In genomic region chr17:44376124-44376523, GRCh38 we compare ENCODE assay signal across 11 cellular contexts. TPM values are rescaled to one million over a fixed set of nuclear protein-coding genes. Genes with fewer than 3 reads are reported as not detected.
A peak's percentile ranks its signal among the peaks of the same experiment; 100 is the strongest.
DNase-seq lines count a peak whose midpoint lies in the region; ATAC-seq and TF ChIP-seq lines count a peak whose summit lies in the region.
"Had no signal": no experiment of that assay in that cellular context is flagged by ENCODE, and none has a peak within 500 bp of the region (broad histone marks: within the 10 kb centered on the region; RNA-seq: fewer than 3 reads in every experiment).

No MANE protein-coding gene starts in this region.

- no peaks in the 10 kb centered on the region for H3K4me1 Mint-ChIP-seq in activated naive CD4-positive, alpha-beta T cell treated with anti-CD3 and anti-CD28 coated beads for 36 hours (ENCODE audit: low read depth)
- H3K4me1 Mint-ChIP-seq in natural killer cell treated with Interleukin-12 subunit alpha and Interleukin-12 subunit beta and Interleukin-15 and Interleukin-18, amount 100 ng/mL, for 72 hours (ENCODE audit: low read depth in 2 of 2) = no peaks in the 10 kb centered on the region

- DNase-seq in activated naive CD4-positive, alpha-beta T cell treated with anti-CD3 and anti-CD28 coated beads for 36 hours = peak; percentile 27
- DNase-seq in activated naive CD4-positive, alpha-beta T cell treated with anti-CD3 and anti-CD28 coated beads, Interleukin-2, amount 50 U/mL, for 16 hours = no peak
- DNase-seq in SK-N-DZ (ENCODE audit: low spot score) (peak; percentile 69), heart left ventricle (peak in 4 of 5 donors; percentile 42 to 66 (median 59)), thyroid gland (peak; percentile 68 to 74), NCI-H510A treated with DMSO at 0.1 percent for 48 hours (lab: John Stamatoyannopoulos, UW) (no peak)
- no peak for DNase-seq in natural killer cell treated with Interleukin-12 subunit alpha and Interleukin-12 subunit beta and Interleukin-15 and Interleukin-18, amount 100 ng/mL, for 72 hours (ENCODE audit: low spot score)
- DNase-seq: EL had no signal

- H3K4me3 Mint-ChIP-seq in activated naive CD4-positive, alpha-beta T cell treated with anti-CD3 and anti-CD28 coated beads for 36 hours = no peak overlapping the region
- no peak overlapping the region for H3K4me3 Mint-ChIP-seq in natural killer cell treated with Interleukin-12 subunit alpha and Interleukin-12 subunit beta and Interleukin-15 and Interleukin-18, amount 100 ng/mL, for 72 hours
- H3K4me3 Mint-ChIP-seq: IgD-negative memory B cell had no signal

- no peak for TF ChIP-seq POLR2A in heart left ventricle (IDR thresholded peaks at IDR 0.05)
- TF ChIP-seq POLR2A in thyroid gland (IDR thresholded peaks at IDR 0.05) = no peak

- H3K36me3 Mint-ChIP-seq in activated naive CD4-positive, alpha-beta T cell treated with anti-CD3 and anti-CD28 coated beads for 36 hours (ENCODE audit: low read depth) = no peaks in the 10 kb centered on the region
- H3K36me3 Mint-ChIP-seq in natural killer cell treated with Interleukin-12 subunit alpha and Interleukin-12 subunit beta and Interleukin-15 and Interleukin-18, amount 100 ng/mL, for 72 hours = no peaks in the 10 kb centered on the region
- H3K36me3 Mint-ChIP-seq: IgD-negative memory B cell had no signal

- intact Hi-C loops in activated naive CD4-positive, alpha-beta T cell treated with anti-CD3 and anti-CD28 coated beads for 36 hours (cut with micrococcal nuclease) = no loop called here
- intact Hi-C loops in heart left ventricle (cut with DNase I) (no loop called here), thyroid gland (cut with DNase I) (no loop called here)

- no peak overlapping the region for H3K4me3 ChIP-seq in heart left ventricle
- no peak overlapping the region for H3K4me3 ChIP-seq in thyroid gland (replicated peaks in 1 of 3)
- H3K4me3 ChIP-seq: psoas muscle had no signal

- peaks cover 19% of the 10 kb centered on the region for H3K27me3 Mint-ChIP-seq in activated naive CD4-positive, alpha-beta T cell treated with anti-CD3 and anti-CD28 coated beads for 36 hours (ENCODE audit: low read depth)
- peaks cover 0 to 3% of the 10 kb centered on the region in 2 donors for H3K27me3 Mint-ChIP-seq in natural killer cell treated with Interleukin-12 subunit alpha and Interleukin-12 subunit beta and Interleukin-15 and Interleukin-18, amount 100 ng/mL, for 72 hours

- H3K9me3 ChIP-seq in heart left ventricle = no peaks in the 10 kb centered on the region
- no peaks in the 10 kb centered on the region for H3K9me3 ChIP-seq in thyroid gland
- H3K9me3 ChIP-seq: psoas muscle had no signal

- peaks cover 0 to 6% (median 0%) of the 10 kb centered on the region in 9 donors for H3K27me3 ChIP-seq in heart left ventricle
- H3K27me3 ChIP-seq in thyroid gland = no peaks in the 10 kb centered on the region

- H3K36me3 ChIP-seq in heart left ventricle (no peaks in the 10 kb centered on the region), thyroid gland (no peaks in the 10 kb centered on the region)

- WGBS in heart left ventricle, 4 donors = 3 to 21% (median 9%) methylated on average over 5 of the region's 5 CpGs
- 1 to 4% methylated on average over 5 of the region's 5 CpGs for WGBS in thyroid gland, 2 donors

- H3K27ac Mint-ChIP-seq in activated naive CD4-positive, alpha-beta T cell treated with anti-CD3 and anti-CD28 coated beads for 36 hours = no peak overlapping the region
- H3K27ac Mint-ChIP-seq in natural killer cell treated with Interleukin-12 subunit alpha and Interleukin-12 subunit beta and Interleukin-15 and Interleukin-18, amount 100 ng/mL, for 72 hours = no peak overlapping the region
- H3K27ac Mint-ChIP-seq: IgD-negative memory B cell had no signal

- ATAC-seq in heart left ventricle (peak; percentile 58 to 85 (median 74)), HG03108 (IDR thresholded peaks at IDR 0.05; ENCODE audit: unreplicated experiment) (no peak)
- ATAC-seq in natural killer cell treated with Interleukin-12 subunit alpha and Interleukin-12 subunit beta and Interleukin-15 and Interleukin-18, amount 100 ng/mL, for 72 hours = no peak
- ATAC-seq: psoas muscle had no signal

- no peaks in the 10 kb centered on the region for H3K9me3 Mint-ChIP-seq in activated naive CD4-positive, alpha-beta T cell treated with anti-CD3 and anti-CD28 coated beads for 36 hours
- H3K9me3 Mint-ChIP-seq in natural killer cell treated with Interleukin-12 subunit alpha and Interleukin-12 subunit beta and Interleukin-15 and Interleukin-18, amount 100 ng/mL, for 72 hours = no peaks in the 10 kb centered on the region
- H3K9me3 Mint-ChIP-seq: IgD-negative memory B cell had no signal

- H3K27ac ChIP-seq in heart left ventricle (no peak overlapping the region), thyroid gland (peak overlapping the region in 1 of 3 donors; percentile 70)
- H3K27ac ChIP-seq: psoas muscle had no signal

- peak in 11 of 12 donors; percentile 8 to 55 (median 27) for TF ChIP-seq CTCF in heart left ventricle (IDR thresholded peaks at IDR 0.05)
- peak in 3 of 6 experiments; percentile 33 to 43 (median 33) for TF ChIP-seq CTCF in thyroid gland (IDR thresholded peaks at IDR 0.05)

- peaks cover 0 to 17% (median 3%) of the 10 kb centered on the region in 12 donors for H3K4me1 ChIP-seq in heart left ventricle
- H3K4me1 ChIP-seq in thyroid gland = peaks cover 7 to 35% of the 10 kb centered on the region in 2 donors
- H3K4me1 ChIP-seq: psoas muscle had no signal

- CTCF ChIA-PET in activated naive CD4-positive, alpha-beta T cell treated with anti-CD3 and anti-CD28 coated beads for 36 hours (lab: Charles Lee) = interaction anchor here (0.8 to 1.7 kb wide), 8 partner anchors 10 to 166 kb away, joined by 3 to 7 read pairs (median 3); no protein-coding TSS in a partner anchor

RNA-seq across cellular contexts. Expression of gene FAM171A2, which starts 12.5 kb away (rescaled TPM):
- under 1 TPM; 0.12 to 0.21 TPM for total RNA-seq in activated naive CD4-positive, alpha-beta T cell treated with anti-CD3 and anti-CD28 coated beads for 36 hours
- polyA plus RNA-seq in SK-N-DZ (2014; cell fraction: cytosol; rRNA removed) = 56.5 and 58.8 TPM in 2 replicates
- 32.7 and 44.7 TPM in 2 replicates for polyA plus RNA-seq in SK-N-DZ (2014; cell fraction: nucleus; rRNA removed)
- total RNA-seq in heart left ventricle (1 to 10 TPM in 3 of 9 donors, under 1 TPM in 6; 0.40 to 2.1 (median 0.87) TPM), thyroid gland (10 to 100 TPM in 2 of 4 donors, 1 to 10 TPM in 2; 7.1 to 15.0 (median 10.4) TPM)
- under 1 TPM; 0.42 to 0.51 TPM for polyA plus RNA-seq in heart left ventricle
- total RNA-seq in natural killer cell treated with Interleukin-12 subunit alpha and Interleukin-12 subunit beta and Interleukin-15 and Interleukin-18, amount 100 ng/mL, for 72 hours = under 1 TPM in 1 of 2 donors, not detected in 1; 0.25 TPM

RNA-seq across cellular contexts. Expression of gene ITGA2B, which starts 13.3 kb away (rescaled TPM):
- total RNA-seq in activated naive CD4-positive, alpha-beta T cell treated with anti-CD3 and anti-CD28 coated beads for 36 hours = 1 to 10 TPM in 1 of 2 experiments, under 1 TPM in 1; 0.31 to 1.1 TPM
- polyA plus RNA-seq in SK-N-DZ (2014; cell fraction: cytosol; rRNA removed) = 4.4 and 7.4 TPM in 2 replicates
- 8.1 and 19.5 TPM in 2 replicates for polyA plus RNA-seq in SK-N-DZ (2014; cell fraction: nucleus; rRNA removed)
- total RNA-seq in heart left ventricle (1 to 10 TPM in 2 of 9 donors, under 1 TPM in 7; 0.16 to 1.8 (median 0.37) TPM), thyroid gland (1 to 10 TPM; 2.0 to 4.6 (median 3.3) TPM)
- under 1 TPM; 0.22 to 0.34 TPM for polyA plus RNA-seq in heart left ventricle
- 1 to 10 TPM; 1.8 to 6.8 TPM for total RNA-seq in natural killer cell treated with Interleukin-12 subunit alpha and Interleukin-12 subunit beta and Interleukin-15 and Interleukin-18, amount 100 ng/mL, for 72 hours

RNA-seq across cellular contexts. Expression of gene GRN, which starts 31.0 kb away (rescaled TPM):
- total RNA-seq in activated naive CD4-positive, alpha-beta T cell treated with anti-CD3 and anti-CD28 coated beads for 36 hours = 10 to 100 TPM; 47.1 to 50.5 TPM
- polyA plus RNA-seq in SK-N-DZ (2014; cell fraction: cytosol; rRNA removed) = 85.7 and 87.8 TPM in 2 replicates
- 83.0 and 119 TPM in 2 replicates for polyA plus RNA-seq in SK-N-DZ (2014; cell fraction: nucleus; rRNA removed)
- total RNA-seq in heart left ventricle (100 to 1,000 TPM in 8 of 9 donors, 10 to 100 TPM in 1; 94.8 to 451 (median 196) TPM), thyroid gland (100 to 1,000 TPM; 259 to 292 (median 264) TPM)
- 100 to 1,000 TPM in 1 of 2 donors, 10 to 100 TPM in 1; 44.6 to 105 TPM for polyA plus RNA-seq in heart left ventricle
- 10 to 100 TPM; 49.5 to 57.3 TPM for total RNA-seq in natural killer cell treated with Interleukin-12 subunit alpha and Interleukin-12 subunit beta and Interleukin-15 and Interleukin-18, amount 100 ng/mL, for 72 hours

RNA-seq across cellular contexts. Expression of gene SLC25A39, which starts 51.5 kb away (rescaled TPM):
- 100 to 1,000 TPM; 146 to 149 TPM for total RNA-seq in activated naive CD4-positive, alpha-beta T cell treated with anti-CD3 and anti-CD28 coated beads for 36 hours
- polyA plus RNA-seq in SK-N-DZ (2014; cell fraction: cytosol; rRNA removed) = 174 and 211 TPM in 2 replicates
- polyA plus RNA-seq in SK-N-DZ (2014; cell fraction: nucleus; rRNA removed) = 298 and 413 TPM in 2 replicates
- 10 to 100 TPM; 37.2 to 78.5 (median 49.7) TPM for total RNA-seq in heart left ventricle
- 10 to 100 TPM; 60.2 to 96.0 TPM for polyA plus RNA-seq in heart left ventricle
- 100 to 1,000 TPM in 2 of 4 donors, 10 to 100 TPM in 2; 82.5 to 201 (median 144) TPM for total RNA-seq in thyroid gland
- 100 to 1,000 TPM; 121 to 192 TPM for total RNA-seq in natural killer cell treated with Interleukin-12 subunit alpha and Interleukin-12 subunit beta and Interleukin-15 and Interleukin-18, amount 100 ng/mL, for 72 hours

Comparison
In these comparisons a context has a peak if more than half of its experiments do, and no peak if none do; other contexts are left out.
1. DNase-seq: peak in activated naive CD4-positive, alpha-beta T cell treated with anti-CD3 and anti-CD28 coated beads for 36 hours (single experiment), SK-N-DZ (single experiment), heart left ventricle (4 of 5) and thyroid gland (2 of 2); none in activated naive CD4-positive, alpha-beta T cell treated with anti-CD3 and anti-CD28 coated beads, Interleukin-2, amount 50 U/mL, for 16 hours (single experiment), natural killer cell treated with Interleukin-12 subunit alpha and Interleukin-12 subunit beta and Interleukin-15 and Interleukin-18, amount 100 ng/mL, for 72 hours (single experiment) and NCI-H510A treated with DMSO at 0.1 percent for 48 hours (single experiment).
2. ATAC-seq: peak in heart left ventricle (4 of 4); none in HG03108 (single experiment) and natural killer cell treated with Interleukin-12 subunit alpha and Interleukin-12 subunit beta and Interleukin-15 and Interleukin-18, amount 100 ng/mL, for 72 hours (0 of 2).